In the genomic region with DNA sequence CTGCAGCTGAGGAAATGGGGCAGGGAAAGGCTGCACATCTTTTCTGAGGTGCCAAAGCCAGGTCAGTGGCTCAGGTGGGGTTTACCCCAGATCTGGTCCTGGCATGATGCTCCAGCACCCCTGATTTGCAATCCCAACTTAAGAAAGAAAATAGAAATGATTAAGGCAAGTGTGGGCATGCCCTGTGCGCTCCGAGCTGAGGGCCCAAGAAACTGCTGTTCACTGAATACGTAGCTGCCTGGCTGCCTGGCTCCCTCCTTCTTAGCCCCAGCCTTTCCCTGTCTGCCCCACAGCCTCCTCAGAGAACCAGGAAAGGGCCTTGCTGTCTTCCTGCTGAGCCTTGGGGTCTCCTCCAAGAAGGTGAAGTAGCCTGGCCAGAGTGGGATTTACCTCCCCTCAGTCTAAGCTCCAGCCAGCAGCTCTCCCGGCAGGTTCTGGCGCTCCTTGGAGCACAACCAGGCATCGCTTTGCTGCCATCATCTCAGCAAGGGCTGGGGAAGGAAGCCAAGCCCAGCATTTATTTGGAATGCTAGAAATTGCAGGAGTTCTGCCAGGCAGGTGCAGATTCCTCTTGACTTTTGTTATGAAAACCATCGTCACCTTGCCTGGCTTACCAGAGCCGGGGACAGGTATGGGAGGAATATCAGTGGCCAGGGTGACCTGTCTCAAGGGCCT, we compare ENCODE assay signal across 14 cellular contexts. TPM values are rescaled to one million over a fixed set of nuclear protein-coding genes. Genes with fewer than 3 reads are reported as not detected.
A peak's percentile ranks its signal among the peaks of the same experiment; 100 is the strongest.
DNase-seq lines count a peak whose midpoint lies in the region; ATAC-seq, FAIRE-seq and TF ChIP-seq lines count a peak whose summit lies in the region.
"Had no signal": no experiment of that assay in that cellular context is flagged by ENCODE, and none has a peak within 500 bp of the region (broad histone marks: within the 10 kb centered on the region; RNA-seq: fewer than 3 reads in every experiment).

No MANE protein-coding gene starts in this region.

- H3K36me3 ChIP-seq in BLaER1 (no peaks in the 10 kb centered on the region), RWPE2 (ENCODE audit: low read depth) (no peaks in the 10 kb centered on the region), ovary (no peaks in the 10 kb centered on the region)

- intact Hi-C loops in ovary (cut with DNase I) = loop anchor here in 1 of 4 donors (10.0 kb wide), 1 partner anchor 46 kb away; no protein-coding TSS in a partner anchor

- H3K9ac ChIP-seq in BLaER1 = no peak overlapping the region

- ATAC-seq in RWPE2 (ENCODE audit: low read depth) (peak; percentile 61), esophagus mucosa (peak; percentile 46), HG03280 (IDR thresholded peaks at IDR 0.05; ENCODE audit: unreplicated experiment) (no peak), GM19452 (IDR thresholded peaks at IDR 0.05; ENCODE audit: unreplicated experiment) (no peak)
- ATAC-seq: natural killer cell treated with Interleukin-12 subunit alpha and Interleukin-12 subunit beta and Interleukin-15 and Interleukin-18, amount 100 ng/mL, for 72 hours had no signal

- H3K27me3 ChIP-seq in BLaER1 = no peaks in the 10 kb centered on the region
- H3K27me3 ChIP-seq in RWPE2 (ENCODE audit: insufficient read depth, poor library complexity, severe bottlenecking) = no peaks in the 10 kb centered on the region
- H3K27me3 ChIP-seq in ovary = no peaks in the 10 kb centered on the region

- FAIRE-seq in GM12892 (lab: Jason Lieb, UNC) = no peak
- FAIRE-seq: GM12891 had no signal

- TF ChIP-seq POLR2A in GM12892 (IDR thresholded peaks at IDR 0.05; ENCODE audit: low read depth, low read length) (no peak), ovary (IDR thresholded peaks at IDR 0.05) (no peak)

- TF ChIP-seq CTCF in RWPE2 (IDR thresholded peaks at IDR 0.05; ENCODE audit: poor library complexity, severe bottlenecking) (no peak), ovary (IDR thresholded peaks at IDR 0.05) (no peak)

- TF ChIP-seq EP300 in ovary (IDR thresholded peaks at IDR 0.05) = no peak

- WGBS in ovary, 3 donors = 89 to 90% (median 90%) methylated on average over 8 of the region's 8 CpGs

- H4K20me1 ChIP-seq in BLaER1 = no peaks in the 10 kb centered on the region

- H3K27ac ChIP-seq in BLaER1 (no peak overlapping the region), RWPE2 (ENCODE audit: poor library complexity, severe bottlenecking) (no peak overlapping the region), ovary (no peak overlapping the region)
- H3K27ac ChIP-seq: PC-9 had no signal

- H3K4me1 ChIP-seq in BLaER1 = peaks cover 45% of the 10 kb centered on the region
- no peaks in the 10 kb centered on the region for H3K4me1 ChIP-seq in RWPE2 (ENCODE audit: insufficient read depth, poor library complexity, severe bottlenecking)
- peaks cover 8% of the 10 kb centered on the region for H3K4me1 ChIP-seq in ovary (ENCODE audit: insufficient read depth)

- DNase-seq in NCI-H1105 (lab: John Stamatoyannopoulos, UW) = peak; percentile 62
- no peak for DNase-seq in RWPE2 (ENCODE audit: low spot score)
- DNase-seq in GM12892 (ENCODE audit: insufficient read length) = no peak
- no peak for DNase-seq in ovary
- DNase-seq: CD4-positive, alpha-beta memory T cell; NCI-H524 treated with DMSO at 0.1 percent for 48 hours; PC-9 had no signal

- no peak overlapping the region for H3K4me3 ChIP-seq in BLaER1
- H3K4me3 ChIP-seq in RWPE2 (ENCODE audit: severe bottlenecking) = no peak overlapping the region
- no peak overlapping the region for H3K4me3 ChIP-seq in ovary
- H3K4me3 ChIP-seq: lung, PC-9 had no signal

- 0 out of 2 replicates have a peak overlapping the region, but pooled peaks have one; percentile 10 for H3K4me2 ChIP-seq in BLaER1
- H3K4me2 ChIP-seq: PC-9 had no signal

- H3K9me3 ChIP-seq in BLaER1 (no peaks in the 10 kb centered on the region), RWPE2 (ENCODE audit: severe bottlenecking) (no peaks in the 10 kb centered on the region), ovary (no peaks in the 10 kb centered on the region)

RNA-seq across cellular contexts. Expression of a gene that starts 51.3 kb away (rescaled TPM):
- 35.2 TPM for total RNA-seq in esophagus mucosa
- polyA plus RNA-seq in GM12892 (2012; ENCODE audit: missing spikeins) = 0.89 TPM
- 100 to 1,000 TPM in 1 of 7 donors, 10 to 100 TPM in 6; 13.9 to 139 (median 69.2) TPM for total RNA-seq in ovary
- 10 to 100 TPM; 45.7 to 51.9 TPM for polyA plus RNA-seq in ovary

Comparison
In these comparisons a context has a peak if more than half of its experiments do, and no peak if none do; other contexts are left out.
1. ATAC-seq: peak in RWPE2 (single experiment) and esophagus mucosa (single experiment); none in HG03280 (single experiment) and GM19452 (single experiment).